1 cellular context compared by ENCODE assay signal in the genomic region with DNA sequence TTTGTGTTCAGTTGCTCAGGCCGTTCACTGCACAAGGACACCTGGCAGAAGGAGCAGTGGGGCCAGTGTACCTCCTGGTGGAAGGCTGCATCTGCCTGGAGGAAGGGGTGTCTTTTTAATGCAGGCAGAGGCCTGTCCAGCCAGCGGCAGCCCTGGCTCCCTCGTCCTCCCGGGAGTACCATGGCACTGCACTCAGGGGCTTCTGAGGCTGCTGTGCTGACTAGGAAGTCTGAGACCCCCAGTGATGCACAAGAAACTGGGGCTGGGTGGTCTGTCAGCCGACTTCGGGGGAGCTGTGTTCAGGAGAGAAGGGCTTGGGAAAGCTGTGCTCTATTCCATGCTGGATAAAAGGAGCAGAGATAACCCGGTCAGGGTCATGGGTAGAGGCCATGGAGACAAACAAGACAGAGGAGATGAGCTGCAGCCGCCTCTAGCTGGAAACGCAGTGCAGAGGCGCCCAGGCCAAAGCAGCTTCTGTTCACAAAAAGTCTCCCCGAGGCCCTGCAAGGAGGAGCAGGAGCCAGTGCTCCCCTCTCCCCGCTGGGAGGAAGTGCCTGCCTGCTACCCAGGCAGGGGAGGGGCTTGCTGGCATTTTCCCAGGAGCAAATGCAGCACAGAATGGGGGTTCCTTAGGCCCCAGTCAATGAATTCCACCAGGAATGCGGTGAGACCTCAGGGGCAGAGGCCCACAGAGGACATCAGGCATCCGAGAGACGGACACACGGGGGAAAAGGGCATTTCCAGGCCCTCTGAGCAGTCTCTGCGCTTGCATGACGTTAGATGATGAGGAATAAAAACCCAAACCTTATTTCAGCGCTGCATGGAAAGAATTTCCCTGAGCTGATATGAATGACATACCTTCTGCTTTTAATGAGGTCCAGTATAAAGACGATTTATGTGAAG.
TF ChIP-seq lines count a peak whose summit lies in the region.

No MANE protein-coding gene starts in this region.

TF ChIP-seq in K562, 482 proteins besides CTCF, POLR2A, EP300 and RAD21:
- TF ChIP-seq SPI1 (IDR thresholded peaks at IDR 0.05; ENCODE audit: borderline replicate concordance, low read depth, low read length) (peak; percentile 50; the same call in 1 of the 2 replicates), ZNF263 (CRISPR knock-in tag; IDR thresholded peaks at IDR 0.05; ENCODE audit: borderline replicate concordance) (peak; percentile 49; the same call in 1 of the 2 replicates), HDAC2 (IDR thresholded peaks at IDR 0.05) (no peak), HMGXB4 (CRISPR knock-in tag; IDR thresholded peaks at IDR 0.05) (no peak)
TF ChIP-seq in K562: peak in this region for 2.
